ENCODE assay signal across 8 cellular contexts in the genomic region with DNA sequence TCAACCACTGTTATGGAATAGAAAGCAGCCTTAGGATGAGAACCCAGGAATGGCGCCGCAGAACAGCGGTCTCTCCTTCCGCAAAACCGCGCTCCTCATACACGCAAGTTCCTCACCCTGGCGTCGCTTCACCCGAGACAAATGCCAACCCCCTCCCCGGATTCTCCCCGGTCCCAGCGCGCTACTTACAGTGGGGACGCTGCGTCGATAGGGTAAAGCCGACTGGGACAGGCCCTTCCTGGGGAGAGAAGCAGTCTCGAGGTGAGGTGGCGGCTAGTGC. TPM values are rescaled to one million over a fixed set of nuclear protein-coding genes. Genes with fewer than 3 reads are reported as not detected.
DNase-seq lines count a peak whose midpoint lies in the region; ATAC-seq and TF ChIP-seq lines count a peak whose summit lies in the region.

No MANE protein-coding gene starts in this region.

- peak overlapping the region; percentile 91 to 96 (median 95) for H3K27ac ChIP-seq in spleen

- H3K27me3 Mint-ChIP-seq in activated T-cell treated with anti-CD3 and anti-CD28 coated beads, Interleukin-2, amount 50 U/mL, for 4 hours (ENCODE audit: low read depth) = no peaks in the 10 kb centered on the region

- H3K9me3 ChIP-seq in spleen = no peaks in the 10 kb centered on the region

- no peak for DNase-seq in activated T-cell treated with anti-CD3 and anti-CD28 coated beads, Interleukin-2, amount 50 U/mL, for 4 hours
- DNase-seq in activated T-cell treated with anti-CD3 and anti-CD28 coated beads, Interleukin-2, amount 50 U/mL, for 48 hours = no peak
- DNase-seq in activated naive CD4-positive, alpha-beta T cell treated with anti-CD3 and anti-CD28 coated beads, Interleukin-2, amount 50 U/mL, for 72 hours (ENCODE audit: low spot score in 2 of 2) = peak in 1 of 2 donors; percentile 16
- DNase-seq in hepatic stellate cell (ENCODE audit: low spot score) (peak; percentile 34), spleen (no peak), NCI-H1092 treated with DMSO at 0.1 percent for 48 hours (lab: John Stamatoyannopoulos, UW) (no peak), GM03348 (ENCODE audit: low spot score) (no peak)

- H3K9me3 Mint-ChIP-seq in activated T-cell treated with anti-CD3 and anti-CD28 coated beads, Interleukin-2, amount 50 U/mL, for 4 hours = no peaks in the 10 kb centered on the region
- no peaks in the 10 kb centered on the region for H3K9me3 Mint-ChIP-seq in activated naive CD4-positive, alpha-beta T cell treated with anti-CD3 and anti-CD28 coated beads, Interleukin-2, amount 50 U/mL, for 72 hours

- peak; percentile 8 to 18 for ATAC-seq in activated T-cell treated with anti-CD3 and anti-CD28 coated beads, Interleukin-2, amount 50 U/mL, for 4 hours
- peak; percentile 12 for ATAC-seq in HG03135 (IDR thresholded peaks at IDR 0.05; ENCODE audit: unreplicated experiment)
- ATAC-seq in activated naive CD4-positive, alpha-beta T cell treated with anti-CD3 and anti-CD28 coated beads, Interleukin-2, amount 50 U/mL, for 72 hours = peak; percentile 9 to 19

- WGBS in spleen, 5 donors = 0 to 1% (median 0%) methylated on average over 19 to 20 of the region's 20 CpGs; no CpG with 5 or more reads in 1 of the 5 donors

- TF ChIP-seq CTCF in spleen (IDR thresholded peaks at IDR 0.05 in 8 of 11, conservative IDR thresholded peaks at IDR 0.05 in 3 of 11) = no peak

- H3K4me1 Mint-ChIP-seq in activated T-cell treated with anti-CD3 and anti-CD28 coated beads, Interleukin-2, amount 50 U/mL, for 4 hours (ENCODE audit: low read depth) = peaks cover 34% of the 10 kb centered on the region

- H3K27me3 ChIP-seq in spleen (replicated peaks in 1 of 7) = no peaks in the 10 kb centered on the region

- TF ChIP-seq POLR2A in spleen (IDR thresholded peaks at IDR 0.05) = no peak

- H3K4me3 ChIP-seq in spleen = peak overlapping the region; percentile 65 to 90 (median 82)

- peaks cover 40% of the 10 kb centered on the region for H3K36me3 Mint-ChIP-seq in activated T-cell treated with anti-CD3 and anti-CD28 coated beads, Interleukin-2, amount 50 U/mL, for 4 hours (ENCODE audit: insufficient read depth)
- H3K36me3 Mint-ChIP-seq in activated naive CD4-positive, alpha-beta T cell treated with anti-CD3 and anti-CD28 coated beads, Interleukin-2, amount 50 U/mL, for 72 hours = peaks cover 45 to 58% of the 10 kb centered on the region in 2 donors

- H3K4me3 Mint-ChIP-seq in activated T-cell treated with anti-CD3 and anti-CD28 coated beads, Interleukin-2, amount 50 U/mL, for 4 hours = peak overlapping the region; percentile 99

- intact Hi-C loops in spleen (cut with DNase I; ENCODE audit: low total_unique reads) = loop anchor here (5.0 kb wide), 1 partner anchor 200 kb away; a partner anchor contains a TSS

- peaks cover 26 to 46% (median 40%) of the 10 kb centered on the region in 6 donors for H3K4me1 ChIP-seq in spleen

- peaks cover 0 to 45% (median 36%) of the 10 kb centered on the region in 6 donors for H3K36me3 ChIP-seq in spleen

- H3K27ac Mint-ChIP-seq in activated naive CD4-positive, alpha-beta T cell treated with anti-CD3 and anti-CD28 coated beads, Interleukin-2, amount 50 U/mL, for 72 hours = peak overlapping the region; percentile 98 to 99

RNA-seq across cellular contexts. Expression of a gene that starts 0.3 kb away (rescaled TPM):
- 1,000 to 10,000 TPM; 1,698 to 1,808 (median 1,780) TPM for total RNA-seq in activated T-cell treated with anti-CD3 and anti-CD28 coated beads, Interleukin-2, amount 50 U/mL, for 4 hours
- total RNA-seq in activated naive CD4-positive, alpha-beta T cell treated with anti-CD3 and anti-CD28 coated beads, Interleukin-2, amount 50 U/mL, for 72 hours = 1,000 to 10,000 TPM; 1,379 to 1,620 TPM
- total RNA-seq in spleen = 1,000 to 10,000 TPM in 4 of 7 donors, 100 to 1,000 TPM in 3; 755 to 1,334 (median 1,014) TPM
- 1,000 to 10,000 TPM; 3,517 to 4,398 (median 4,295) TPM for polyA plus RNA-seq in spleen
